In the genomic region with DNA sequence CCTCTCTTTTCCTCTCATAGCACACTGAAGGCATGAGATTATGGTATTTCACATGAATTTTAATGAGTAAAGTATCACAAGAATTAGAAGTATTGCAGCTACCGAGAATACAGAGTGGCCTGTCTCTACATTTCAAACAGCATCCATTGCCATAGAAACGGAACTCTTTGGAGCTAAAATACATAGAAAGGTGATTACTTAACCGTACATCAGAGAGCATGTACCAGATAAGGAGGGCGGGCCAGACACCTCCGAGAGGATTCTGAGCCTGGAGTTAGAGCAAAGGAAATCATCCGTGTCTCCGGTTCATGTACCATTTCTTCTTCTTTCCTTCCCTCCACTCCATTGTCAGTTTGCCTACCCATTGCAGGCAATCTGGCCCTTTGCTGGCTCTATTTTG, we compare ENCODE assay signal across 23 cellular contexts.
DNase-seq lines count a peak whose midpoint lies in the region; FAIRE-seq and TF ChIP-seq lines count a peak whose summit lies in the region.
"Had no signal": no experiment of that assay in that cellular context is flagged by ENCODE, and none has a peak within 500 bp of the region (broad histone marks: within the 10 kb centered on the region; RNA-seq: fewer than 3 reads in every experiment).

No MANE protein-coding gene starts in this region.

- no peak for TF ChIP-seq POLR2A in erythroblast (IDR thresholded peaks at IDR 0.05; ENCODE audit: low read length)

- H3K4me1 ChIP-seq in osteoblast (ENCODE audit: insufficient read depth, low read length), result no peaks in the 10 kb centered on the region
- H3K4me1 ChIP-seq in kidney (ENCODE audit: control insufficient read depth in 1 of 2, insufficient read depth in 1 of 2, low read depth in 1 of 2, low read length in 2 of 2), result no peaks in the 10 kb centered on the region
- H3K4me1 ChIP-seq: BE2C, Caco-2 had no signal

- TF ChIP-seq CTCF in osteoblast (IDR thresholded peaks at IDR 0.05; ENCODE audit: extremely low read depth, low read depth, low read length) (no peak), kidney (IDR thresholded peaks at IDR 0.05; ENCODE audit: borderline replicate concordance, extremely low read depth, insufficient read depth) (no peak)

- no peak overlapping the region for H3K27ac ChIP-seq in osteoblast (ENCODE audit: low read depth, low read length)
- no peak overlapping the region for H3K27ac ChIP-seq in kidney (ENCODE audit: low read depth in 2 of 2, low read length in 2 of 2)
- H3K27ac ChIP-seq: BLaER1, C4-2B had no signal

- no peaks in the 10 kb centered on the region for H3K36me3 ChIP-seq in osteoblast (ENCODE audit: insufficient read depth, low read length)
- no peaks in the 10 kb centered on the region for H3K36me3 ChIP-seq in kidney (ENCODE audit: control insufficient read depth in 1 of 2, insufficient read depth in 2 of 2, low read length in 2 of 2)
- H3K36me3 ChIP-seq: BE2C, BLaER1 had no signal

- no peak overlapping the region for H3K9ac ChIP-seq in kidney (ENCODE audit: low read length in 2 of 2)
- H3K9ac ChIP-seq: BLaER1 had no signal

- H3K27me3 Mint-ChIP-seq in activated T-helper 2 cell treated with anti-CD3 and anti-CD28 coated beads, Interferon-gamma antibody, Interleukin-2, Interleukin-4, amounts not matched to agents 10 μg/mL and 5 μg/mL and 100 μg/mL, durations not matched to agents 14 hours and 24 hours and 36 hours (ENCODE audit: low read depth), result peaks cover 19% of the 10 kb centered on the region
- H3K27me3 Mint-ChIP-seq: CD4-positive, alpha-beta T cell had no signal

- H3K4me2 ChIP-seq in osteoblast (ENCODE audit: insufficient read depth, low read length), result no peak overlapping the region
- H3K4me2 ChIP-seq: BLaER1 had no signal

- no peak overlapping the region for H2AFZ ChIP-seq in osteoblast (ENCODE audit: low read length)

- no peaks in the 10 kb centered on the region for H3K4me1 Mint-ChIP-seq in activated T-helper 2 cell treated with anti-CD3 and anti-CD28 coated beads, Interferon-gamma antibody, Interleukin-2, Interleukin-4, amounts not matched to agents 10 μg/mL and 5 μg/mL and 100 μg/mL, durations not matched to agents 14 hours and 24 hours and 36 hours (ENCODE audit: low read depth)

- no peaks in the 10 kb centered on the region for H3K27me3 ChIP-seq in osteoblast (ENCODE audit: insufficient read depth, low read length)
- H3K27me3 ChIP-seq: BLaER1 had no signal

- H3K9me3 ChIP-seq in osteoblast (ENCODE audit: low read depth, low read length), result no peaks in the 10 kb centered on the region
- no peaks in the 10 kb centered on the region for H3K9me3 ChIP-seq in kidney (ENCODE audit: control insufficient read depth in 1 of 2, low read length in 2 of 2)
- H3K9me3 ChIP-seq: BE2C, BLaER1, Caco-2 had no signal

- H3K4me3 Mint-ChIP-seq in activated T-helper 2 cell treated with anti-CD3 and anti-CD28 coated beads, Interferon-gamma antibody, Interleukin-2, Interleukin-4, amounts not matched to agents 10 μg/mL and 5 μg/mL and 100 μg/mL, durations not matched to agents 14 hours and 24 hours and 36 hours (ENCODE audit: low read depth), result no peak overlapping the region
- H3K4me3 Mint-ChIP-seq: CD4-positive, alpha-beta T cell; CD8-positive, alpha-beta T cell had no signal

- DNase-seq in inferior parietal cortex (ENCODE audit: extremely low spot score), result peak; percentile 7
- peak; percentile 70 for DNase-seq in osteoblast (ENCODE audit: insufficient read length, low spot score, missing footprints)
- peak; percentile 3 for DNase-seq in putamen (ENCODE audit: low spot score)
- DNase-seq in erythroblast (lab: John Stamatoyannopoulos, UW), result no peak
- DNase-seq in activated T-helper 2 cell treated with anti-CD3 and anti-CD28 coated beads, Interferon-gamma antibody, Interleukin-2, Interleukin-4, amounts not matched to agents 10 μg/mL and 5 μg/mL and 100 μg/mL, durations not matched to agents 14 hours and 24 hours and 36 hours (ENCODE audit: low spot score), result no peak
- no peak for DNase-seq in kidney
- DNase-seq in C1 segment of cervical spinal cord (lab: John Stamatoyannopoulos, UW), result no peak
- DNase-seq: 8988T; ACHN; BE2C; Caco-2; Calu3; CD4-positive, alpha-beta T cell; CD8-positive, alpha-beta T cell; DMS79 treated with DMSO at 0.1 percent for 48 hours; GF-D8 had no signal

- no peaks in the 10 kb centered on the region for H3K79me2 ChIP-seq in osteoblast (ENCODE audit: insufficient read depth, low read length)

- H4K20me1 ChIP-seq in osteoblast (ENCODE audit: insufficient read depth, low read length), result no peaks in the 10 kb centered on the region
- H4K20me1 ChIP-seq: BLaER1 had no signal

- H3K4me3 ChIP-seq in osteoblast (ENCODE audit: insufficient read depth, low read length), result no peak overlapping the region
- no peak overlapping the region for H3K4me3 ChIP-seq in kidney (ENCODE audit: low read length in 2 of 2)
- H3K4me3 ChIP-seq: BLaER1 had no signal

- H3K9me3 Mint-ChIP-seq in activated T-helper 2 cell treated with anti-CD3 and anti-CD28 coated beads, Interferon-gamma antibody, Interleukin-2, Interleukin-4, amounts not matched to agents 10 μg/mL and 5 μg/mL and 100 μg/mL, durations not matched to agents 14 hours and 24 hours and 36 hours, result no peaks in the 10 kb centered on the region
- H3K9me3 Mint-ChIP-seq: CD4-positive, alpha-beta T cell; CD8-positive, alpha-beta T cell had no signal

- intact Hi-C loops in activated T-helper 2 cell treated with anti-CD3 and anti-CD28 coated beads, Interferon-gamma antibody, Interleukin-2, Interleukin-4, amounts not matched to agents 10 μg/mL and 5 μg/mL and 100 μg/mL, durations not matched to agents 14 hours and 24 hours and 36 hours (cut with micrococcal nuclease), result no loop called here
- intact Hi-C loops in kidney (cut with DNase I), result no loop called here

- H3K27ac Mint-ChIP-seq in activated T-helper 2 cell treated with anti-CD3 and anti-CD28 coated beads, Interferon-gamma antibody, Interleukin-2, Interleukin-4, amounts not matched to agents 10 μg/mL and 5 μg/mL and 100 μg/mL, durations not matched to agents 14 hours and 24 hours and 36 hours, result no peak overlapping the region
- H3K27ac Mint-ChIP-seq: CD4-positive, alpha-beta T cell; CD8-positive, alpha-beta T cell had no signal

- FAIRE-seq in kidney (lab: Jason Lieb, UNC), result no peak
- FAIRE-seq: A204.1, D721Med, G401.6, GM12891, GM19239 had no signal

- H3K36me3 Mint-ChIP-seq in activated T-helper 2 cell treated with anti-CD3 and anti-CD28 coated beads, Interferon-gamma antibody, Interleukin-2, Interleukin-4, amounts not matched to agents 10 μg/mL and 5 μg/mL and 100 μg/mL, durations not matched to agents 14 hours and 24 hours and 36 hours (ENCODE audit: low read depth), result no peaks in the 10 kb centered on the region
- H3K36me3 Mint-ChIP-seq: CD8-positive, alpha-beta T cell had no signal

Comparison
In these comparisons a context has a peak if more than half of its experiments do, and no peak if none do; other contexts are left out.
1. DNase-seq: peak in inferior parietal cortex (single experiment), osteoblast (single experiment) and putamen (single experiment); none in erythroblast (0 of 2), activated T-helper 2 cell treated with anti-CD3 and anti-CD28 coated beads, Interferon-gamma antibody, Interleukin-2, Interleukin-4, amounts not matched to agents 10 μg/mL and 5 μg/mL and 100 μg/mL, durations not matched to agents 14 hours and 24 hours and 36 hours (single experiment), kidney (single experiment) and C1 segment of cervical spinal cord (0 of 14).